ENCODE assay signal across 8 cellular contexts in genomic region chr1:179881642-179882252, GRCh38. TPM values are rescaled to one million over a fixed set of nuclear protein-coding genes. Genes with fewer than 3 reads are reported as not detected.
DNase-seq lines count a peak whose midpoint lies in the region; ATAC-seq and TF ChIP-seq lines count a peak whose summit lies in the region.

No MANE protein-coding gene starts in this region.

- peak overlapping the region; percentile 72 for H2AFZ ChIP-seq in SU-DHL-6 (ENCODE audit: low read depth, low read length, severe bottlenecking)

- WGBS in esophagus muscularis mucosa, result 3% methylated on average over 22 of the region's 22 CpGs

- H3F3A ChIP-seq in SU-DHL-6 (ENCODE audit: insufficient read depth), result peaks cover 23% of the 10 kb centered on the region

- TF ChIP-seq EP300 in esophagus muscularis mucosa (IDR thresholded peaks at IDR 0.05), result no peak

- peak overlapping the region; percentile 86 for H3K9ac ChIP-seq in SU-DHL-6 (ENCODE audit: low read length)

- no peak for TF ChIP-seq POLR2A in esophagus muscularis mucosa (IDR thresholded peaks at IDR 0.05; ENCODE audit: low read depth)

- H3K4me1 ChIP-seq in esophagus muscularis mucosa (peaks cover 44 to 57% (median 55%) of the 10 kb centered on the region in 4 donors), muscle layer of duodenum (ENCODE audit: control insufficient read depth in 1 of 2, insufficient read depth in 2 of 2, low read length in 2 of 2) (peaks cover 8 to 45% of the 10 kb centered on the region in 2 donors)

- H3K27ac ChIP-seq in SU-DHL-6 (ENCODE audit: low read depth, low read length) (peak overlapping the region; percentile 78), esophagus muscularis mucosa (replicated peaks in 1 of 4) (peak overlapping the region; percentile 95 to 98 (median 98)), muscle layer of duodenum (ENCODE audit: low read length) (peak overlapping the region; percentile 96)

- H3K79me2 ChIP-seq in SU-DHL-6 (ENCODE audit: insufficient read depth, low read length), result peaks cover 11% of the 10 kb centered on the region

- TF ChIP-seq CTCF in SU-DHL-6 (IDR thresholded peaks at IDR 0.05; ENCODE audit: insufficient read depth, low read length, poor library complexity, severe bottlenecking) (no peak), esophagus muscularis mucosa (IDR thresholded peaks at IDR 0.05) (no peak), GM20000 (IDR thresholded peaks at IDR 0.05; ENCODE audit: extremely low read depth, missing control alignments) (no peak)

- ATAC-seq in HG03139 (IDR thresholded peaks at IDR 0.05; ENCODE audit: unreplicated experiment), result peak; percentile 0

- in situ Hi-C loops in G401 (cut with HindIII; ENCODE audit: low sequenced_read_pairs), result no loop called here

- H3K4me2 ChIP-seq in SU-DHL-6 (ENCODE audit: low read depth, low read length, poor library complexity, severe bottlenecking), result peak overlapping the region; percentile 72

- DNase-seq in G401 (ENCODE audit: low spot score) (peak; percentile 96), esophagus muscularis mucosa (ENCODE audit: extremely low spot score) (no peak), GM20000 (ENCODE audit: low spot score) (no peak), NCI-H1436 (lab: John Stamatoyannopoulos, UW) (no peak)
- DNase-seq in stimulated activated CD4-positive, alpha-beta T cell treated with anti-CD3 and anti-CD28 coated beads, Interleukin-2, amount 100 ng/mL, for 24 hours, result no peak

- H3K36me3 ChIP-seq in SU-DHL-6 (ENCODE audit: low read length), result peaks cover 16% of the 10 kb centered on the region
- H3K36me3 ChIP-seq in esophagus muscularis mucosa, result peaks cover 0 to 23% (median 12%) of the 10 kb centered on the region in 4 donors
- H3K36me3 ChIP-seq in muscle layer of duodenum (ENCODE audit: control insufficient read depth in 1 of 2, insufficient read depth in 2 of 2, low read length in 2 of 2), result peaks cover 8 to 16% of the 10 kb centered on the region in 2 donors

- H3K4me3 ChIP-seq in SU-DHL-6 (ENCODE audit: insufficient read depth, low read length, poor library complexity, severe bottlenecking) (peak overlapping the region; percentile 66), esophagus muscularis mucosa (peak overlapping the region; percentile 81 to 92 (median 83)), muscle layer of duodenum (ENCODE audit: low read depth in 1 of 2, low read length in 2 of 2) (peak overlapping the region; percentile 73 to 98)

- no peaks in the 10 kb centered on the region for H3K27me3 ChIP-seq in SU-DHL-6 (ENCODE audit: low read length)
- H3K27me3 ChIP-seq in esophagus muscularis mucosa, result no peaks in the 10 kb centered on the region
- no peaks in the 10 kb centered on the region for H3K27me3 ChIP-seq in muscle layer of duodenum (ENCODE audit: low read depth, low read length)

- H3K9me2 ChIP-seq in SU-DHL-6 (replicated peaks; ENCODE audit: insufficient read depth, low read length), result no peaks in the 10 kb centered on the region

- intact Hi-C loops in esophagus muscularis mucosa (cut with DNase I), result loop anchor here (5.0 kb wide), 1 partner anchor 71 kb away; the partner anchor contains the start of gene CEP350

- no peaks in the 10 kb centered on the region for H3K9me3 ChIP-seq in SU-DHL-6 (ENCODE audit: insufficient read depth, low read length)
- no peaks in the 10 kb centered on the region for H3K9me3 ChIP-seq in esophagus muscularis mucosa
- H3K9me3 ChIP-seq in muscle layer of duodenum (ENCODE audit: control insufficient read depth in 1 of 2, low read length in 2 of 2), result no peaks in the 10 kb centered on the region

- H4K20me1 ChIP-seq in SU-DHL-6 (ENCODE audit: low read depth, low read length), result no peaks in the 10 kb centered on the region

RNA-seq across cellular contexts. Expression of gene TOR1AIP1, which starts 0.3 kb away (rescaled TPM):
- total RNA-seq in G401 (2014; rRNA removed; shearing (Covaris generic)), result 23.9 and 42.6 TPM in 2 replicates
- total RNA-seq in esophagus muscularis mucosa, result 100 to 1,000 TPM; 114 to 145 (median 126) TPM

RNA-seq across cellular contexts. Expression of gene TOR1AIP2, which starts 4.1 kb away (rescaled TPM):
- total RNA-seq in G401 (2014; rRNA removed; shearing (Covaris generic)), result 20.4 and 27.9 TPM in 2 replicates
- total RNA-seq in esophagus muscularis mucosa, result 10 to 100 TPM; 42.8 to 71.1 (median 47.0) TPM
